In genomic region chr5:129107637-129108036, GRCh38 we compare ENCODE assay signal across 7 cellular contexts.
"Had no signal": no experiment of that assay in that cellular context is flagged by ENCODE, and none has a peak within 500 bp of the region (broad histone marks: within the 10 kb centered on the region; RNA-seq: fewer than 3 reads in every experiment).

No MANE protein-coding gene starts in this region.

- H3K4me3 Mint-ChIP-seq: IgD-negative memory B cell had no signal

- H3K27me3 Mint-ChIP-seq: IgD-negative memory B cell had no signal

- H3K4me3 ChIP-seq: K562 had no signal

- H3K9me3 Mint-ChIP-seq: IgD-negative memory B cell had no signal

- H3K27ac Mint-ChIP-seq: IgD-negative memory B cell had no signal

- DNase-seq: IMR-90, KBM-7, KG1 had no signal

- H3K4me1 Mint-ChIP-seq: IgD-negative memory B cell had no signal

- H3K27ac ChIP-seq: HL-60 had no signal

- FAIRE-seq: HTR-8/SVneo, K562 had no signal
